In the genomic region with DNA sequence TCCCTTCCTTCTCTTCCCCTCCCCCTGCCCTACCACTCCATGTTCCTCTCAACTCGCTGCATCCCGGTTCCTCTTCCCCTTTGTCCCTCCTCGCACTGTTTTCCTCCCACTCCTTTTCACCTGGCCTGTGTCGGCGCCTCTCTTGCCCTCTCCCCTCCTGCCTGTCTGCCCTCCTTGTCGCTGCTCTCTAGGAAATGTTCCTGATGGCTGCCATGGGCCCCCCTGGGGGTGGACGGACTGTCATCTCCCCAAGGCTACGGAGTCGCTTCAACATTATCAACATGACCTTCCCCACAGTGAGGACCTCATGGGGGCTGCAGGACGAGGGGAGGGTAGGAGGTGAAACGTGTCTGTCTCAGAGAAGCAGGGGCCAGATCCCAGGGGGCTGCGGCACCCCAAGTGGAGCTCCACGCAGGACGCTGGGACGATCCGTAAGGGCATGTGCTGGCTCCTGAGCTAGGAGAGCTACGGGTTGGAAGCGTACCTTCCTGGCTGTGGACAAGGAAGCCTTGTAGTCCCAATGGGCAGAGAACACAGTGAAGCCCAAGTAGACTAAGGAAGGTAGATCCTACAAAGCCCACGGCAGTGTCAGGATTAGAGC, we compare ENCODE assay signal across 19 cellular contexts.
DNase-seq lines count a peak whose midpoint lies in the region; ATAC-seq and TF ChIP-seq lines count a peak whose summit lies in the region.
"Had no signal": no experiment of that assay in that cellular context is flagged by ENCODE, and none has a peak within 500 bp of the region (broad histone marks: within the 10 kb centered on the region; RNA-seq: fewer than 3 reads in every experiment).

No MANE protein-coding gene starts in this region.

- peaks cover 2% of the 10 kb centered on the region for H3K36me3 Mint-ChIP-seq in central memory CD8-positive, alpha-beta T cell (ENCODE audit: insufficient read depth)
- H3K36me3 Mint-ChIP-seq: CD4-positive, CD25-positive, alpha-beta regulatory T cell; IgD-negative memory B cell had no signal

- no peak overlapping the region for H3K4me3 ChIP-seq in HEK293 (ENCODE audit: low read depth, low read length)
- H3K4me3 ChIP-seq: SJSA1 had no signal

- H3K4me3 Mint-ChIP-seq in central memory CD8-positive, alpha-beta T cell = no peak overlapping the region
- H3K4me3 Mint-ChIP-seq: CD4-positive, CD25-positive, alpha-beta regulatory T cell had no signal

- H3K4me1 ChIP-seq in HEK293 (ENCODE audit: control insufficient read depth, insufficient read depth, low read length) = no peaks in the 10 kb centered on the region
- H3K4me1 ChIP-seq: BE2C, SJSA1 had no signal

- TF ChIP-seq CTCF in HEK293 (tag by site-specific recombination; IDR thresholded peaks at IDR 0.05) = no peak

- H3K27me3 Mint-ChIP-seq in central memory CD8-positive, alpha-beta T cell = peaks cover 29% of the 10 kb centered on the region

- H3K27ac ChIP-seq in HEK293 (ENCODE audit: extremely low read depth, low read depth, low read length) = no peak overlapping the region
- H3K27ac ChIP-seq: SJSA1 had no signal

- DNase-seq in central memory CD8-positive, alpha-beta T cell (ENCODE audit: low spot score in 2 of 2) = no peak
- DNase-seq in left kidney (ENCODE audit: low read depth, low spot score) = peak; percentile 67
- no peak for DNase-seq in RKO (ENCODE audit: low spot score)
- DNase-seq in NCI-H1105 (lab: John Stamatoyannopoulos, UW) = no peak
- no peak for DNase-seq in nucleus accumbens (lab: John Stamatoyannopoulos, UW)
- DNase-seq: BE2C; CD4-positive, CD25-positive, alpha-beta regulatory T cell; DMS79; NCI-H1105 treated with DMSO at 0.1 percent for 48 hours; NCI-H2081; NCI-H2171; NCI-H345; NCI-H524; NCI-H82 had no signal

- peak overlapping the region; percentile 77 for H3K27ac Mint-ChIP-seq in central memory CD8-positive, alpha-beta T cell (ENCODE audit: low read depth)
- H3K27ac Mint-ChIP-seq: CD4-positive, CD25-positive, alpha-beta regulatory T cell had no signal

- CTCF ChIA-PET in HEK293 (lab: Yijun Ruan, JAX) = interaction anchor here (0.6 kb wide), 2 partner anchors 185 to 260 kb away, joined by 3 read pairs; no protein-coding TSS in a partner anchor

- H3K9me3 Mint-ChIP-seq in central memory CD8-positive, alpha-beta T cell = no peaks in the 10 kb centered on the region
- H3K9me3 Mint-ChIP-seq: IgD-negative memory B cell had no signal

- POLR2A ChIA-PET in HEK293 (lab: Yijun Ruan, JAX) = interaction anchor here (1.5 kb wide), 1 partner anchor 47 kb away, joined by 3 read pairs; no protein-coding TSS in a partner anchor

- no peaks in the 10 kb centered on the region for H3K9me3 ChIP-seq in HEK293 (ENCODE audit: control insufficient read depth, insufficient read depth, low read depth, low read length)
- H3K9me3 ChIP-seq: BE2C, SJSA1 had no signal

- H3K36me3 ChIP-seq in HEK293 (ENCODE audit: control insufficient read depth in 2 of 2, insufficient read depth in 1 of 2, low read length in 2 of 2) = no peaks in the 10 kb centered on the region
- H3K36me3 ChIP-seq: BE2C, SJSA1 had no signal

- ATAC-seq in central memory CD8-positive, alpha-beta T cell (replicated peaks; ENCODE audit: extremely low read depth, poor library complexity, severe bottlenecking) = no peak
- no peak for ATAC-seq in GM21786 (IDR thresholded peaks at IDR 0.05; ENCODE audit: unreplicated experiment)
- ATAC-seq: Right ventricle myocardium inferior had no signal

- peaks cover 5% of the 10 kb centered on the region for H3K4me1 Mint-ChIP-seq in central memory CD8-positive, alpha-beta T cell
- H3K4me1 Mint-ChIP-seq: CD4-positive, CD25-positive, alpha-beta regulatory T cell; IgD-negative memory B cell had no signal

TF ChIP-seq in HEK293, 187 proteins besides CTCF, POLR2A, EP300 and RAD21:
- TF ChIP-seq, protein P1, sequence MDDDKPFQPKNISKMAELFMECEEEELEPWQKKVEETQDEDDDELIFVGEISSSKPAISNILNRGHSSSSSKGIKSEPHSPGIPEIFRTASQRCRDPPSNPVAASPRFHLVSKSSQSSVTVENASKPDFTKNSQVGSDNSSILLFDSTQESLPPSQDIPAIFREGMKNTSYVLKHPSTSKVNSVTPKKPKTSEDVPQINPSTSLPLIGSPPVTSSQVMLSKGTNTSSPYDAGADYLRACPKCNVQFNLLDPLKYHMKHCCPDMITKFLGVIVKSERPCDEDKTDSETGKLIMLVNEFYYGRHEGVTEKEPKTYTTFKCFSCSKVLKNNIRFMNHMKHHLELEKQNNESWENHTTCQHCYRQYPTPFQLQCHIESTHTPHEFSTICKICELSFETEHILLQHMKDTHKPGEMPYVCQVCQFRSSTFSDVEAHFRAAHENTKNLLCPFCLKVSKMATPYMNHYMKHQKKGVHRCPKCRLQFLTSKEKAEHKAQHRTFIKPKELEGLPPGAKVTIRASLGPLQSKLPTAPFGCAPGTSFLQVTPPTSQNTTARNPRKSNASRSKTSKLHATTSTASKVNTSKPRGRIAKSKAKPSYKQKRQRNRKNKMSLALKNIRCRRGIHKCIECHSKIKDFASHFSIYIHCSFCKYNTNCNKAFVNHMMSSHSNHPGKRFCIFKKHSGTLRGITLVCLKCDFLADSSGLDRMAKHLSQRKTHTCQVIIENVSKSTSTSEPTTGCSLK (tag by site-specific recombination; IDR thresholded peaks at IDR 0.05) = no peak
- TF ChIP-seq KLF16 (tag by site-specific recombination; IDR thresholded peaks at IDR 0.05) (no peak), ZIC2 (tag by site-specific recombination; IDR thresholded peaks at IDR 0.05) (peak; percentile 78), EGR2 (tag by site-specific recombination; IDR thresholded peaks at IDR 0.05; ENCODE audit: low read depth) (no peak)
